8 cellular contexts compared by ENCODE assay signal in the genomic region with DNA sequence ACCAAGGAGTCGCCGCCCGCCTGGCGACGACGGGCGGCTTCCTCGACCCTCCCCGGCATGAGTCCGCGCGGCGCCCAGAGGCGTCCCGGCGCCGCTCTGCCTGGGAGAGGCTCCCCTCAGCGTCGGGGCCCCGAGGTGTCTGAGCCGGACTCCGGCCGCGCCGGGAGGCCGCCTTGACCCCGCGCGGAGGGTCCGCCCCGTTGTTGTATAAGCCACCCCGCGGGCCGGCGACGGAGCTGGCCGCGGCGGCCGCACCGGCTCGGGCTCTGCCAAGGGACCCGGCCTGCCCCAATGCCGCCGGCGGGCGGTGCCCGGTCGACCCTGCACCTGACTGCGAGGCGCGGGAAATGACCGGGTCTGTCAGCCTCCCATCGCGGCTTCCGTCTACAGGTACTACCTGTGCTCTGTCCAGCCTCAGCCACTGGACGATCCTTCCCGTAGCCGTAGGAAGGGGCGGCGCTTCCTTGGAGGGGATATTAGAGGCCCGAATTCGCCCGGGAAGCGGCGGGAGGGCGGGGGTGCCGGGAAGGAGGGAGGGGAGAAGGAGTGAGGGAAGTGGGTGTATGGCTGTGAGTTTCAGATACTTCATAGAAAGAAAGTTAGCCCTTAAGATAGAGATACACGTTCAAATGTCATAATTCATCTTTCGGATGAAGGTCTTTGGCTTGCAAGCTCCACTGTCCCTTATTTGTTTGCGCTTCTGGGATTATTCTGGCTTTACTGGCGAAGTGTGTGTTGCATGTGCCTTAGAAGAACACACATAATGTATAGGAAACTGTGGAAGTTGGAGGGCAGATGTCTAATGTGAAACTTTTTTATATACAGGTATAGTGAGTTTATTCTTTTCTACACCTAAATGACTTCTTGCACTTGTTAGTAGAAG.
DNase-seq lines count a peak whose midpoint lies in the region; ATAC-seq lines count a peak whose summit lies in the region.

No MANE protein-coding gene starts in this region.

- peak overlapping the region; percentile 84 to 86 for H3K4me3 ChIP-seq in mucosa of rectum (ENCODE audit: low read length in 2 of 2)

- no peaks in the 10 kb centered on the region for H3K36me3 ChIP-seq in mucosa of rectum (ENCODE audit: control insufficient read depth in 2 of 2, insufficient read depth in 2 of 2, low read length in 2 of 2)

- H3K4me3 Mint-ChIP-seq in stimulated activated effector memory CD8-positive, alpha-beta T cell treated with anti-CD3 and anti-CD28 coated beads, Interleukin-12 subunit alpha, Interleukin-12 subunit beta, amount 100 ng/mL, for 72 hours, result peak overlapping the region; percentile 83

- H3K27me3 ChIP-seq in mucosa of rectum (ENCODE audit: control insufficient read depth in 2 of 2, insufficient read depth in 2 of 2, low read length in 2 of 2), result no peaks in the 10 kb centered on the region

- peak; percentile 35 for ATAC-seq in HG02884 (IDR thresholded peaks at IDR 0.05; ENCODE audit: unreplicated experiment)
- peak; percentile 50 for ATAC-seq in stimulated activated effector memory CD8-positive, alpha-beta T cell treated with anti-CD3 and anti-CD28 coated beads, Interleukin-12 subunit alpha, Interleukin-12 subunit beta, amount 100 ng/mL, for 72 hours

- no peaks in the 10 kb centered on the region for H3K9me3 ChIP-seq in mucosa of rectum (ENCODE audit: control insufficient read depth in 2 of 2, low read length in 2 of 2)

- H3K4me1 ChIP-seq in mucosa of rectum (ENCODE audit: control insufficient read depth in 2 of 2, insufficient read depth in 2 of 2, low read length in 2 of 2), result peaks cover 8 to 14% of the 10 kb centered on the region in 2 donors

- peak overlapping the region; percentile 79 to 94 for H3K9ac ChIP-seq in mucosa of rectum (ENCODE audit: low read depth in 1 of 2, low read length in 2 of 2)

- H3K4me1 Mint-ChIP-seq in stimulated activated effector memory CD8-positive, alpha-beta T cell treated with anti-CD3 and anti-CD28 coated beads, Interleukin-12 subunit alpha, Interleukin-12 subunit beta, amount 100 ng/mL, for 72 hours, result peaks cover 26% of the 10 kb centered on the region

- peaks cover 10% of the 10 kb centered on the region for H3K36me3 Mint-ChIP-seq in stimulated activated effector memory CD8-positive, alpha-beta T cell treated with anti-CD3 and anti-CD28 coated beads, Interleukin-12 subunit alpha, Interleukin-12 subunit beta, amount 100 ng/mL, for 72 hours

- H3K9me3 Mint-ChIP-seq in stimulated activated effector memory CD8-positive, alpha-beta T cell treated with anti-CD3 and anti-CD28 coated beads, Interleukin-12 subunit alpha, Interleukin-12 subunit beta, amount 100 ng/mL, for 72 hours, result no peaks in the 10 kb centered on the region

- H3K27ac ChIP-seq in epithelial cell of prostate (peak overlapping the region; percentile 96), mucosa of rectum (ENCODE audit: low read depth in 2 of 2, low read length in 2 of 2) (peak overlapping the region; percentile 91 to 97)

- peak overlapping the region; percentile 89 for H3K27ac Mint-ChIP-seq in stimulated activated effector memory CD8-positive, alpha-beta T cell treated with anti-CD3 and anti-CD28 coated beads, Interleukin-12 subunit alpha, Interleukin-12 subunit beta, amount 100 ng/mL, for 72 hours

- DNase-seq in NCI-H2171 treated with DMSO at 0.1 percent for 48 hours (lab: John Stamatoyannopoulos, UW) (peak; percentile 2), NCI-H2171 (lab: John Stamatoyannopoulos, UW) (no peak), NCI-H345 (lab: John Stamatoyannopoulos, UW) (peak; percentile 65), epithelial cell of prostate (ENCODE audit: low read depth, low spot score) (no peak)
- DNase-seq in activated CD8-positive, alpha-beta memory T cell treated with anti-CD3 and anti-CD28 coated beads, Interleukin-2, amount 50 U/mL, for 4 hours, result peak; percentile 44
- DNase-seq in stimulated activated effector memory CD8-positive, alpha-beta T cell treated with anti-CD3 and anti-CD28 coated beads, Interleukin-12 subunit alpha, Interleukin-12 subunit beta, amount 100 ng/mL, for 72 hours (ENCODE audit: low spot score in 2 of 2), result peak; percentile 35 to 77

Comparison
In these comparisons a context has a peak if more than half of its experiments do, and no peak if none do; other contexts are left out.
1. DNase-seq: peak in NCI-H2171 treated with DMSO at 0.1 percent for 48 hours (single experiment), NCI-H345 (single experiment), activated CD8-positive, alpha-beta memory T cell treated with anti-CD3 and anti-CD28 coated beads, Interleukin-2, amount 50 U/mL, for 4 hours (single experiment) and stimulated activated effector memory CD8-positive, alpha-beta T cell treated with anti-CD3 and anti-CD28 coated beads, Interleukin-12 subunit alpha, Interleukin-12 subunit beta, amount 100 ng/mL, for 72 hours (2 of 2); none in NCI-H2171 (single experiment) and epithelial cell of prostate (single experiment).